9 cellular contexts compared by ENCODE assay signal in genomic region chr3:180330440-180330839, GRCh38.
"Had no signal": no experiment of that assay in that cellular context is flagged by ENCODE, and none has a peak within 500 bp of the region (broad histone marks: within the 10 kb centered on the region; RNA-seq: fewer than 3 reads in every experiment).

No MANE protein-coding gene starts in this region.

- H3K9ac ChIP-seq: GM23248 had no signal

- ATAC-seq: K562 had no signal

- H3K4me3 ChIP-seq: GM23248, K562 had no signal

- DNase-seq: GM23248, H9, HCEC 1CT, IMR-90, Kasumi-1, KG1 had no signal

- FAIRE-seq: H1, HTR-8/SVneo, K562 had no signal

- H3K27ac ChIP-seq: GM23248 had no signal

- H2AFZ ChIP-seq: GM23248 had no signal
